Comparison of ENCODE assay signal across 8 cellular contexts in genomic region chr12:2691001-2691339, GRCh38.
A peak's percentile ranks its signal among the peaks of the same experiment; 100 is the strongest.
DNase-seq lines count a peak whose midpoint lies in the region; ATAC-seq and TF ChIP-seq lines count a peak whose summit lies in the region.

No MANE protein-coding gene starts in this region.

- ATAC-seq in GM18511 (IDR thresholded peaks at IDR 0.05; ENCODE audit: unreplicated experiment) (peak; percentile 31), GM21717 (IDR thresholded peaks at IDR 0.05; ENCODE audit: unreplicated experiment) (no peak)

- peaks cover 3% of the 10 kb centered on the region; the same call in 1 of the 2 replicates for H3K4me1 ChIP-seq in HUES64 (ENCODE audit: insufficient read depth, low read length)
- no peaks in the 10 kb centered on the region for H3K4me1 ChIP-seq in endodermal cell (ENCODE audit: control insufficient read depth, insufficient read depth, low read length)
- H3K4me1 ChIP-seq in parathyroid adenoma: no peaks in the 10 kb centered on the region

- H3K36me3 Mint-ChIP-seq in endodermal cell (ENCODE audit: low read depth): no peaks in the 10 kb centered on the region

- peak overlapping the region; percentile 71 for H3K27ac Mint-ChIP-seq in endodermal cell

- H3K9ac ChIP-seq in HUES64 (ENCODE audit: low read depth, low read length) (peak overlapping the region; percentile 78), endodermal cell (ENCODE audit: extremely low read depth, low read length, poor library complexity, severe bottlenecking) (peak overlapping the region; percentile 30), parathyroid adenoma (no peak overlapping the region)

- peaks cover 15% of the 10 kb centered on the region for H3K4me1 Mint-ChIP-seq in endodermal cell

- H3K9me3 ChIP-seq in HUES64 (ENCODE audit: insufficient read depth, low read depth, low read length) (no peaks in the 10 kb centered on the region), endodermal cell (ENCODE audit: control insufficient read depth, low read length) (no peaks in the 10 kb centered on the region), parathyroid adenoma (ENCODE audit: control insufficient read depth, low read length) (no peaks in the 10 kb centered on the region)

- peak overlapping the region; percentile 31; the same call in 1 of the 2 replicates for H3K27ac ChIP-seq in HUES64 (ENCODE audit: low read depth, low read length)
- no peak overlapping the region for H3K27ac ChIP-seq in endodermal cell (ENCODE audit: low read depth, low read length)
- no peak overlapping the region for H3K27ac ChIP-seq in parathyroid adenoma

- peak overlapping the region; percentile 79 for H2AFZ ChIP-seq in parathyroid adenoma

- no peaks in the 10 kb centered on the region for H3K79me2 ChIP-seq in parathyroid adenoma

- 1% methylated on average over 28 of the region's 28 CpGs for WGBS in HUES64
- 3 to 5% methylated on average over 23 to 28 of the region's 28 CpGs for WGBS in endodermal cell (ENCODE audit: insufficient coverage in 1 of 2, insufficient read length in 1 of 2), 2 experiments

- TF ChIP-seq CTCF in endodermal cell (conservative IDR thresholded peaks at IDR 0.05) (peak; percentile 86), parathyroid adenoma (IDR thresholded peaks at IDR 0.05) (no peak)

- peak; percentile 42 to 48 for DNase-seq in activated CD4-positive, alpha-beta T cell treated with anti-CD3 and anti-CD28 coated beads for 4 hours
- DNase-seq in endodermal cell (peak; percentile 91), anterior cingulate cortex (lab: John Stamatoyannopoulos, UW) (no peak), midbrain (lab: John Stamatoyannopoulos, UW) (no peak)

- H3K4me3 Mint-ChIP-seq in endodermal cell: peak overlapping the region; percentile 67

- H3K27me3 ChIP-seq in HUES64 (ENCODE audit: insufficient read depth, low read length): peaks cover 34% of the 10 kb centered on the region
- peaks cover 34% of the 10 kb centered on the region for H3K27me3 ChIP-seq in endodermal cell (ENCODE audit: control insufficient read depth, insufficient read depth, low read length, poor library complexity, severe bottlenecking)
- no peaks in the 10 kb centered on the region for H3K27me3 ChIP-seq in parathyroid adenoma (ENCODE audit: control insufficient read depth, insufficient read depth, low read length)

- peak overlapping the region; percentile 89 for H3K4me2 ChIP-seq in parathyroid adenoma (ENCODE audit: low read length)

- H3K36me3 ChIP-seq in HUES64 (ENCODE audit: insufficient read depth, low read length) (no peaks in the 10 kb centered on the region), endodermal cell (ENCODE audit: control insufficient read depth, insufficient read depth, low read length) (no peaks in the 10 kb centered on the region), parathyroid adenoma (ENCODE audit: control insufficient read depth, insufficient read depth, low read length) (no peaks in the 10 kb centered on the region)

- no peaks in the 10 kb centered on the region for H3K9me3 Mint-ChIP-seq in endodermal cell

- H3K4me3 ChIP-seq in HUES64 (ENCODE audit: low read length): peak overlapping the region; percentile 68
- H3K4me3 ChIP-seq in endodermal cell (ENCODE audit: low read length): peak overlapping the region; percentile 81
- H3K4me3 ChIP-seq in parathyroid adenoma (ENCODE audit: low read depth, low read length): no peak overlapping the region

- H3K27me3 Mint-ChIP-seq in endodermal cell (ENCODE audit: insufficient read depth): peaks cover 49% of the 10 kb centered on the region

Comparison
In these comparisons a context has a peak if more than half of its experiments do, and no peak if none do; other contexts are left out.
1. DNase-seq: peak in activated CD4-positive, alpha-beta T cell treated with anti-CD3 and anti-CD28 coated beads for 4 hours (2 of 2) and endodermal cell (single experiment); none in anterior cingulate cortex (0 of 58) and midbrain (single experiment).